ENCODE assay signal across 1 cellular context in genomic region chr16:70610273-70611223, GRCh38.
TF ChIP-seq lines count a peak whose summit lies in the region.

No MANE protein-coding gene starts in this region.

TF ChIP-seq in A549, 52 proteins besides CTCF, POLR2A, EP300 and RAD21:
- TF ChIP-seq TFCP2L1 (CRISPR knock-in tag; IDR thresholded peaks at IDR 0.05) (no peak), CHD2 (IDR thresholded peaks at IDR 0.05; ENCODE audit: low read length, partially characterized antibody) (no peak), RFX5 (IDR thresholded peaks at IDR 0.05) (no peak), FOSB (CRISPR knock-in tag; IDR thresholded peaks at IDR 0.05) (no peak), RCOR1 (IDR thresholded peaks at IDR 0.05; ENCODE audit: low read depth, low read length) (no peak), FOSL2 (IDR thresholded peaks at IDR 0.05) (no peak), FOSL2 (CRISPR knock-in tag; IDR thresholded peaks at IDR 0.05) (no peak), HMGXB4 (CRISPR knock-in tag; IDR thresholded peaks at IDR 0.05; ENCODE audit: borderline replicate concordance) (no peak), BCL3 (IDR thresholded peaks at IDR 0.05) (no peak), JUNB (IDR thresholded peaks at IDR 0.05) (no peak), MYC (IDR thresholded peaks at IDR 0.05; ENCODE audit: borderline replicate concordance, low read length) (no peak), RNF2 (IDR thresholded peaks at IDR 0.05; ENCODE audit: borderline replicate concordance, low read depth) (no peak), ELK1 (IDR thresholded peaks at IDR 0.05; ENCODE audit: low read depth, low read length) (no peak), CHD4 (IDR thresholded peaks at IDR 0.05; ENCODE audit: borderline replicate concordance) (no peak), ZNF302 (CRISPR knock-in tag; IDR thresholded peaks at IDR 0.05) (no peak), FOXS1 (CRISPR knock-in tag; IDR thresholded peaks at IDR 0.05) (no peak), KDM1A (IDR thresholded peaks at IDR 0.05; ENCODE audit: low read depth) (no peak), MAFK (IDR thresholded peaks at IDR 0.05; ENCODE audit: partially characterized antibody) (no peak)
TF ChIP-seq in A549: peak in this region for 0.
